In the genomic region with DNA sequence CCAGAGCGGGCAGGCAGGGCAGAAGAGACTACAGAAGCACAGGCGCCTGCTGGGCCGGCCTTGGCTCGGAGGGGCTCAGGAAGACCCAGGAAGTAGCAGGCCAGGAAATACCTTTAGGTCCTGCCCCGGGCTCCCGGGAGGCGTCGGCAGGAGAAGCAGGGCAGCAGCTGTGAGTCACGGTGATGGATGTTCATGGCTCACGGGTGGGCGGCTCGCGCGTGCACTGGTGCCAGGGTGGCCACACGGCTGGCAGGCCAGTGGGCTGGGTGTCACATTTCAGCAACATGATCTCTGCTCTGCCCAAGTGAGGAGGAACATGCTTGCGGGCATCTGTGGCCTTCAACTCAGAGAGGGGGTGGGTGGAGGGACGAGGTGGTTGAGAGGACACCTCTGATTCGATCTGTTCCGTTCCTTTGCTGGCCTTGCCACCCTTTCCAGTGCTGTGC, we compare ENCODE assay signal across 8 cellular contexts.
DNase-seq lines count a peak whose midpoint lies in the region; ATAC-seq and TF ChIP-seq lines count a peak whose summit lies in the region.

No MANE protein-coding gene starts in this region.

- H3K4me3 ChIP-seq in body of pancreas (no peak overlapping the region), kidney epithelial cell (ENCODE audit: low read depth, low read length) (no peak overlapping the region), transverse colon (no peak overlapping the region)

- in situ Hi-C loops in transverse colon (cut with MboI; ENCODE audit: low pct_ligation_motif_present in 1 of 4, low pct_unique_long_range_greater_than_20kb in 1 of 4, low sequenced_read_pairs in 3 of 4) = no loop called here

- no peaks in the 10 kb centered on the region for H3K36me3 ChIP-seq in body of pancreas (replicated peaks in 1 of 2; ENCODE audit: insufficient read depth in 1 of 2, low read depth in 2 of 2)
- no peaks in the 10 kb centered on the region for H3K36me3 ChIP-seq in kidney epithelial cell (ENCODE audit: control insufficient read depth, insufficient read depth, low read length)
- no peaks in the 10 kb centered on the region for H3K36me3 ChIP-seq in transverse colon

- H3K27me3 ChIP-seq in body of pancreas (no peaks in the 10 kb centered on the region), kidney epithelial cell (ENCODE audit: control insufficient read depth, insufficient read depth, low read length) (no peaks in the 10 kb centered on the region), transverse colon (no peaks in the 10 kb centered on the region)

- no peak for TF ChIP-seq CTCF in body of pancreas (IDR thresholded peaks at IDR 0.05)
- no peak for TF ChIP-seq CTCF in kidney epithelial cell (IDR thresholded peaks at IDR 0.05; ENCODE audit: insufficient read depth, low read length, poor library complexity, severe bottlenecking)
- TF ChIP-seq CTCF in transverse colon (IDR thresholded peaks at IDR 0.05) = no peak

- TF ChIP-seq RAD21 in Ishikawa (IDR thresholded peaks at IDR 0.05; ENCODE audit: low read depth) = no peak

- ATAC-seq in body of pancreas (peak; percentile 36), HG02623 (IDR thresholded peaks at IDR 0.05; ENCODE audit: unreplicated experiment) (no peak)

- 60 to 64% methylated on average over 10 to 19 of the region's 19 CpGs for WGBS in body of pancreas, 2 donors
- 47 to 75% methylated on average over 3 to 19 of the region's 19 CpGs for WGBS in transverse colon (ENCODE audit: low coverage in 1 of 2), 2 donors

- intact Hi-C loops in body of pancreas (cut with DNase I) (no loop called here), transverse colon (cut with DNase I; ENCODE audit: low total_unique reads) (no loop called here)

- DNase-seq in body of pancreas (peak; percentile 27 to 41 (median 39)), kidney epithelial cell (ENCODE audit: low read depth) (peak; percentile 41), transverse colon (no peak), midbrain (lab: John Stamatoyannopoulos, UW) (no peak), NCI-H187 treated with DMSO at 0.1 percent for 48 hours (lab: John Stamatoyannopoulos, UW) (no peak), NCI-H1436 (lab: John Stamatoyannopoulos, UW) (no peak)

- H3K4me1 ChIP-seq in body of pancreas (peaks cover 50% of the 10 kb centered on the region), transverse colon (peaks cover 2 to 33% (median 15%) of the 10 kb centered on the region in 4 donors)

- TF ChIP-seq POLR2A in body of pancreas (IDR thresholded peaks at IDR 0.05) (no peak), transverse colon (IDR thresholded peaks at IDR 0.05) (no peak)

- H3K27ac ChIP-seq in body of pancreas = peak overlapping the region; percentile 45 to 80 (median 66)
- H3K27ac ChIP-seq in transverse colon = peak overlapping the region; percentile 73 to 90 (median 80)

- no peak for TF ChIP-seq EP300 in Ishikawa (IDR thresholded peaks at IDR 0.05; ENCODE audit: borderline replicate concordance)
- TF ChIP-seq EP300 in transverse colon (IDR thresholded peaks at IDR 0.05; ENCODE audit: low read depth) = no peak

- H3K9me3 ChIP-seq in body of pancreas (no peaks in the 10 kb centered on the region), transverse colon (no peaks in the 10 kb centered on the region)

TF ChIP-seq in Ishikawa, 13 proteins besides CTCF, POLR2A, EP300 and RAD21:
- TF ChIP-seq NFIC (IDR thresholded peaks at IDR 0.05) = 0 out of 2 replicates have a peak, but pooled peaks have one; percentile 10
- TF ChIP-seq, protein P1, sequence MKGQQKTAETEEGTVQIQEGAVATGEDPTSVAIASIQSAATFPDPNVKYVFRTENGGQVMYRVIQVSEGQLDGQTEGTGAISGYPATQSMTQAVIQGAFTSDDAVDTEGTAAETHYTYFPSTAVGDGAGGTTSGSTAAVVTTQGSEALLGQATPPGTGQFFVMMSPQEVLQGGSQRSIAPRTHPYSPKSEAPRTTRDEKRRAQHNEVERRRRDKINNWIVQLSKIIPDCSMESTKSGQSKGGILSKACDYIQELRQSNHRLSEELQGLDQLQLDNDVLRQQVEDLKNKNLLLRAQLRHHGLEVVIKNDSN (IDR thresholded peaks at IDR 0.05) = no peak

Comparison
In these comparisons a context has a peak if more than half of its experiments do, and no peak if none do; other contexts are left out.
1. DNase-seq: peak in body of pancreas (4 of 4) and kidney epithelial cell (single experiment); none in transverse colon (single experiment), midbrain (single experiment), NCI-H187 treated with DMSO at 0.1 percent for 48 hours (single experiment) and NCI-H1436 (single experiment).